ENCODE assay signal across 12 cellular contexts in the genomic region with DNA sequence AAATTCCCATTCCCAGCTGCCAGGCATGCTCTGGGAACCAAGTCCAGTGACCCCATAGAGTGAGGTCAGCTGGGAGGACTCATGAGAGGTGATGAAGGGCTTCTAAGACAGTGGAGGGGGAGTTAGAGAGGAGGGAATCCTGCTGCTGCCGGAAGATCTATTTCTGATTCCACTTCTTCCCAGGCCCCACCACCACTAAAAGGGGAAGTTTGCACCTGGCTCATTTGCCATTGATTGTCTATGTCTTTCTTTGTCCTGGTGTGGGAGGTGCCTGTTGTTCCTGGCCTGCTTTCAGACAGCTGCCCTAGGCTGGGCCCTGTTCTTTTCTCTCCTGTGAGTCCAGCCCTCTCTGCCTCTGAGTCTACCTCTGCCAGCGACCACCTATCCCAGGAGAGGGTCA. TPM values are rescaled to one million over a fixed set of nuclear protein-coding genes. Genes with fewer than 3 reads are reported as not detected.
DNase-seq lines count a peak whose midpoint lies in the region; ATAC-seq, FAIRE-seq and TF ChIP-seq lines count a peak whose summit lies in the region.
"Had no signal": no experiment of that assay in that cellular context is flagged by ENCODE, and none has a peak within 500 bp of the region (broad histone marks: within the 10 kb centered on the region; RNA-seq: fewer than 3 reads in every experiment).

No MANE protein-coding gene starts in this region.

- H3K9me3 ChIP-seq in BLaER1 treated with 17β-estradiol and CSF1 and Interleukin-3, amounts not matched to agents 10 nM and 100 nM (replicated peaks in 1 of 11) = no peaks in the 10 kb centered on the region
- no peaks in the 10 kb centered on the region for H3K9me3 ChIP-seq in keratinocyte (ENCODE audit: control insufficient read depth, low read depth, low read length)
- H3K9me3 ChIP-seq: upper lobe of right lung had no signal

- H3K9me1 ChIP-seq in keratinocyte (ENCODE audit: control insufficient read depth, extremely low read depth, insufficient read depth, low read length) = no peaks in the 10 kb centered on the region

- FAIRE-seq in keratinocyte (lab: Jason Lieb, UNC) = no peak

- H3K36me3 ChIP-seq in BLaER1 treated with 17β-estradiol and CSF1 and Interleukin-3, amounts not matched to agents 10 nM and 100 nM = no peaks in the 10 kb centered on the region
- peaks cover 3 to 11% of the 10 kb centered on the region in 2 experiments for H3K36me3 ChIP-seq in keratinocyte (ENCODE audit: control insufficient read depth in 2 of 2, extremely low read depth in 1 of 2, insufficient read depth in 2 of 2, low read length in 2 of 2)
- H3K36me3 ChIP-seq: upper lobe of right lung had no signal

- no peaks in the 10 kb centered on the region for H3K27me3 ChIP-seq in BLaER1 treated with 17β-estradiol and CSF1 and Interleukin-3, amounts not matched to agents 10 nM and 100 nM
- no peaks in the 10 kb centered on the region for H3K27me3 ChIP-seq in keratinocyte (ENCODE audit: control insufficient read depth, extremely low read depth, insufficient read depth, low read length)
- H3K27me3 ChIP-seq: upper lobe of right lung had no signal

- H4K20me1 ChIP-seq in BLaER1 treated with 17β-estradiol and CSF1 and Interleukin-3, amounts not matched to agents 10 nM and 100 nM = no peaks in the 10 kb centered on the region
- peaks cover 14% of the 10 kb centered on the region for H4K20me1 ChIP-seq in keratinocyte (ENCODE audit: control insufficient read depth, extremely low read depth, insufficient read depth, low read length)

- no peak for ATAC-seq in HG03135 (IDR thresholded peaks at IDR 0.05; ENCODE audit: unreplicated experiment)

- H3K79me2 ChIP-seq in keratinocyte (ENCODE audit: control insufficient read depth, insufficient read depth, low read length) = peaks cover 16% of the 10 kb centered on the region

- H3K9ac ChIP-seq in BLaER1 treated with 17β-estradiol and CSF1 and Interleukin-3, amounts not matched to agents 10 nM and 100 nM = no peak overlapping the region
- peak overlapping the region; percentile 92 for H3K9ac ChIP-seq in keratinocyte (ENCODE audit: control insufficient read depth, extremely low read depth, insufficient read depth, low read length)

- TF ChIP-seq CTCF in keratinocyte (optimal IDR thresholded peaks at IDR 0.05 in 1 of 3, IDR thresholded peaks at IDR 0.05 in 1 of 3, conservative IDR thresholded peaks at IDR 0.05 in 1 of 3; ENCODE audit: extremely low read depth in 1 of 3, insufficient read depth in 2 of 3, low read length in 3 of 3) = no peak

- H3K4me2 ChIP-seq in BLaER1 treated with 17β-estradiol and CSF1 and Interleukin-3, amounts not matched to agents 10 nM and 100 nM = peak overlapping the region; percentile 40 to 75 (median 57)
- peak overlapping the region; percentile 96 for H3K4me2 ChIP-seq in keratinocyte (ENCODE audit: control insufficient read depth, extremely low read depth, insufficient read depth, low read depth, low read length)

- no peak overlapping the region for H2AFZ ChIP-seq in keratinocyte (ENCODE audit: control insufficient read depth, low read length)

- dilution Hi-C loops in keratinocyte (cut with MboI; ENCODE audit: extremely low pct_ligation_motif_present, low sequenced_read_pairs) = no loop called here

- DNase-seq in NCI-H1105 treated with DMSO at 0.1 percent for 48 hours (lab: John Stamatoyannopoulos, UW) (peak; percentile 61), RPMI8226 (peak; percentile 85), keratinocyte (ENCODE audit: low read depth, low spot score) (no peak), NCI-H446 treated with DMSO at 0.1 percent for 48 hours (lab: John Stamatoyannopoulos, UW) (no peak), NCI-H446 (lab: John Stamatoyannopoulos, UW) (no peak)
- DNase-seq in stimulated activated CD4-positive, alpha-beta T cell treated with anti-CD3 and anti-CD28 coated beads, Interleukin-4, amount 100 ng/mL, for 1 hour = no peak
- DNase-seq: amniotic stem cell, T1000, upper lobe of right lung had no signal

- peak overlapping the region in 4 of 11 experiments; percentile 18 to 47 (median 40); a peak in 3 of 22 replicates for H3K27ac ChIP-seq in BLaER1 treated with 17β-estradiol and CSF1 and Interleukin-3, amounts not matched to agents 10 nM and 100 nM
- peak overlapping the region; percentile 99 for H3K27ac ChIP-seq in keratinocyte (ENCODE audit: control insufficient read depth, insufficient read depth, low read length)
- H3K27ac ChIP-seq: upper lobe of right lung had no signal

- H3K4me3 ChIP-seq in BLaER1 treated with 17β-estradiol and CSF1 and Interleukin-3, amounts not matched to agents 10 nM and 100 nM = no peak overlapping the region
- H3K4me3 ChIP-seq in keratinocyte (ENCODE audit: control insufficient read depth in 2 of 3, extremely low read depth in 1 of 3, insufficient read depth in 2 of 3, low read depth in 1 of 3, low read length in 3 of 3) = peak overlapping the region; percentile 3 to 4 (median 4)
- H3K4me3 ChIP-seq: K562, upper lobe of right lung had no signal

- peaks cover 19 to 23% (median 21%) of the 10 kb centered on the region in 10 experiments for H3K4me1 ChIP-seq in BLaER1 treated with 17β-estradiol and CSF1 and Interleukin-3, amounts not matched to agents 10 nM and 100 nM
- peaks cover 62% of the 10 kb centered on the region for H3K4me1 ChIP-seq in keratinocyte (ENCODE audit: control insufficient read depth, extremely low read depth, insufficient read depth, low read length)

RNA-seq across cellular contexts. Expression of gene KRT6A, which starts 3.0 kb away (rescaled TPM):
- polyA plus RNA-seq in keratinocyte = 10,395 to 23,012 TPM (median 12,338 TPM) in 3 replicates
- polyA plus RNA-seq in keratinocyte (2011; ENCODE audit: low read depth) = 36,695 TPM
- polyA plus RNA-seq in keratinocyte (2011; cell fraction: cytosol; rRNA removed) = 11,622 and 15,916 TPM in 2 replicates
- 13,095 and 13,115 TPM in 2 replicates for polyA plus RNA-seq in keratinocyte (2011; cell fraction: nucleus; rRNA removed)
- polyA plus RNA-seq in keratinocyte (2012; ENCODE audit: low replicate concordance) = 9,877 and 13,559 TPM in 2 replicates
- polyA minus RNA-seq in keratinocyte = 12,898 to 17,765 TPM (median 16,942 TPM) in 3 replicates
- polyA minus RNA-seq in keratinocyte (2011; cell fraction: cytosol; rRNA and poly(A)+ RNA removed) = 17,686 TPM
- polyA minus RNA-seq in keratinocyte (2011; cell fraction: nucleus; rRNA and poly(A)+ RNA removed) = 6,738 and 7,678 TPM in 2 replicates

RNA-seq across cellular contexts. Expression of gene KRT6C, which starts 22.4 kb away (rescaled TPM):
- 203 to 1,358 TPM (median 357 TPM) in 3 replicates for polyA plus RNA-seq in keratinocyte
- 180 TPM for polyA plus RNA-seq in keratinocyte (2011; ENCODE audit: low read depth)
- 276 and 391 TPM in 2 replicates for polyA plus RNA-seq in keratinocyte (2011; cell fraction: cytosol; rRNA removed)
- polyA plus RNA-seq in keratinocyte (2011; cell fraction: nucleus; rRNA removed) = 374 and 380 TPM in 2 replicates
- 210 and 280 TPM in 2 replicates for polyA plus RNA-seq in keratinocyte (2012; ENCODE audit: low replicate concordance)
- polyA minus RNA-seq in keratinocyte = 453 to 1,813 TPM (median 710 TPM) in 3 replicates
- 562 TPM for polyA minus RNA-seq in keratinocyte (2011; cell fraction: cytosol; rRNA and poly(A)+ RNA removed)
- 354 and 380 TPM in 2 replicates for polyA minus RNA-seq in keratinocyte (2011; cell fraction: nucleus; rRNA and poly(A)+ RNA removed)
- polyA plus RNA-seq: K562 had no signal

RNA-seq across cellular contexts. Expression of gene KRT5, which starts 24.1 kb away (rescaled TPM):
- polyA plus RNA-seq in keratinocyte = 14,274 to 15,814 TPM (median 15,322 TPM) in 3 replicates
- 65,106 TPM for polyA plus RNA-seq in keratinocyte (2011; ENCODE audit: low read depth)
- 14,617 and 16,515 TPM in 2 replicates for polyA plus RNA-seq in keratinocyte (2011; cell fraction: cytosol; rRNA removed)
- 13,124 and 13,753 TPM in 2 replicates for polyA plus RNA-seq in keratinocyte (2011; cell fraction: nucleus; rRNA removed)
- polyA plus RNA-seq in keratinocyte (2012; ENCODE audit: low replicate concordance) = 14,417 and 19,307 TPM in 2 replicates
- polyA minus RNA-seq in keratinocyte = 14,077 to 29,017 TPM (median 19,306 TPM) in 3 replicates
- 38,935 TPM for polyA minus RNA-seq in keratinocyte (2011; cell fraction: cytosol; rRNA and poly(A)+ RNA removed)
- 7,770 and 7,938 TPM in 2 replicates for polyA minus RNA-seq in keratinocyte (2011; cell fraction: nucleus; rRNA and poly(A)+ RNA removed)

RNA-seq across cellular contexts. Expression of gene KRT6B, which starts 44.1 kb away (rescaled TPM):
- 1,722 to 4,902 TPM (median 2,016 TPM) in 3 replicates for polyA plus RNA-seq in keratinocyte
- polyA plus RNA-seq in keratinocyte (2011; ENCODE audit: low read depth) = 2,938 TPM
- polyA plus RNA-seq in keratinocyte (2011; cell fraction: cytosol; rRNA removed) = 2,812 and 3,083 TPM in 2 replicates
- polyA plus RNA-seq in keratinocyte (2011; cell fraction: nucleus; rRNA removed) = 2,797 and 2,980 TPM in 2 replicates
- polyA plus RNA-seq in keratinocyte (2012; ENCODE audit: low replicate concordance) = 1,858 and 2,565 TPM in 2 replicates
- 2,114 to 3,991 TPM (median 2,742 TPM) in 3 replicates for polyA minus RNA-seq in keratinocyte
- 3,211 TPM for polyA minus RNA-seq in keratinocyte (2011; cell fraction: cytosol; rRNA and poly(A)+ RNA removed)
- 1,354 and 1,584 TPM in 2 replicates for polyA minus RNA-seq in keratinocyte (2011; cell fraction: nucleus; rRNA and poly(A)+ RNA removed)
- polyA plus RNA-seq: K562 had no signal

RNA-seq across cellular contexts. Expression of gene KRT71, which starts 56.9 kb away (rescaled TPM):
- not detected in 3 replicates for polyA plus RNA-seq in keratinocyte
- not detected for polyA plus RNA-seq in keratinocyte (2011; ENCODE audit: low read depth)
- not detected in 2 replicates for polyA plus RNA-seq in keratinocyte (2011; cell fraction: cytosol; rRNA removed)
- not detected in 2 replicates for polyA plus RNA-seq in keratinocyte (2011; cell fraction: nucleus; rRNA removed)
- polyA plus RNA-seq in keratinocyte (2012; ENCODE audit: low replicate concordance) = not detected in 2 replicates
- not detected in 3 replicates for polyA minus RNA-seq in keratinocyte
- not detected for polyA minus RNA-seq in keratinocyte (2011; cell fraction: cytosol; rRNA and poly(A)+ RNA removed)
- polyA minus RNA-seq in keratinocyte (2011; cell fraction: nucleus; rRNA and poly(A)+ RNA removed) = not detected in 2 replicates
- polyA plus RNA-seq: K562 had no signal

Comparison
In these comparisons a context has a peak if more than half of its experiments do, and no peak if none do; other contexts are left out.
1. H3K4me3 ChIP-seq: peak in keratinocyte (3 of 3); none in BLaER1 treated with 17β-estradiol and CSF1 and Interleukin-3, amounts not matched to agents 10 nM and 100 nM (0 of 10).
2. DNase-seq: peak in NCI-H1105 treated with DMSO at 0.1 percent for 48 hours (single experiment) and RPMI8226 (single experiment); none in keratinocyte (single experiment), stimulated activated CD4-positive, alpha-beta T cell treated with anti-CD3 and anti-CD28 coated beads, Interleukin-4, amount 100 ng/mL, for 1 hour (single experiment), NCI-H446 treated with DMSO at 0.1 percent for 48 hours (single experiment) and NCI-H446 (0 of 2).